Comparison of ENCODE assay signal across 27 cellular contexts in the genomic region with DNA sequence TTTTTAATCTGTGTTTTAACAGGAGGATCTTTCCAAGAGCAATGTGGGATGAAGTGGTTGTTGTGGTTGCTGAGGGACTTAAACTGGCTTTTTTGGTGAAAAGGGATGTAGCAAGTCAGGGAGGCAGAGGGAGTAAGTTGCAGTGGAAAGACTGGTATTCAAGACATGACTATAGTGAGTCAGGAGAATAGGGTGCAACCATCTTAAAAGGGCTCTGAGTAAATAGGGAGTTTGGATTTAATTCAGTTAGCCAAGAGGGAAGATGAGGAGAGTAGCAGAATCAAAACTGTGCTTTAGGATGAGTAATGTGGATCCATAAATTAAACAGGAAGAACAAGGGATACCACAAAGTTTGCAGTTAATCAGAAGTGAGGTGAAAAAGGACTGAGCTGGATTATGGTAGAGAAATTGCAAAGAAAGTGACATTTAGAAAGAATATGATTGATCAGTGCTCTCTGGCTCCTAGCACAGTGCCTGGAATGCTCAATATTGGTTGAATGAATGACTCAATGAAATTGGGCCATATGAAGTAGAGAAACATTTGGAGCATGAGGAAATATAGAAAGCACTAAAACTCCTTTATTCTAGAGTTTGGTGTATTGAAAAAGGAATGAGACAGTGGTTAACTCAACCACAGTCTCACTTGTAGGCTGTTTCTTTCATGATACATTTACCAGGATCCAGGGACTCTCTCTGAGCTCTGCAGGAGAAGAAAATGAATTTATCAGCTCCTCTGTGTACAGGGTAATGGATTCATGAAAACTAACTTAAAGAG. TPM values are rescaled to one million over a fixed set of nuclear protein-coding genes. Genes with fewer than 3 reads are reported as not detected.
A peak's percentile ranks its signal among the peaks of the same experiment; 100 is the strongest.
DNase-seq lines count a peak whose midpoint lies in the region; TF ChIP-seq lines count a peak whose summit lies in the region.
"Had no signal": no experiment of that assay in that cellular context is flagged by ENCODE, and none has a peak within 500 bp of the region (broad histone marks: within the 10 kb centered on the region; RNA-seq: fewer than 3 reads in every experiment).

No MANE protein-coding gene starts in this region.

- DNase-seq in EL (peak; percentile 50), HT1080 (ENCODE audit: low read depth) (peak; percentile 21), epithelial cell of esophagus (ENCODE audit: low read depth) (peak; percentile 40), nephron progenitor cell (no peak), pons (ENCODE audit: low spot score) (no peak), left ventricle myocardium inferior (no peak)
- DNase-seq in activated naive CD4-positive, alpha-beta T cell (lab: John Stamatoyannopoulos, UW): no peak
- no peak for DNase-seq in activated CD4-positive, CD25-positive, alpha-beta regulatory T cell (lab: John Stamatoyannopoulos, UW)
- DNase-seq: activated B cell treated with CpG ODN at 0.5 μM for 24 hours; activated CD4-positive, alpha-beta T cell treated with anti-CD3 and anti-CD28 coated beads, Interleukin-2, amount 50 U/mL, for 4 hours; activated naive CD4-positive, alpha-beta T cell treated with anti-CD3 and anti-CD28 coated beads for 36 hours; DMS79; endodermal cell; kidney; lower lobe of right lung; MG63; NCI-H1105 treated with DMSO at 0.1 percent for 48 hours; NCI-H2029; NCI-H524 treated with DMSO at 0.1 percent for 48 hours; pancreas; SJCRH30; stimulated activated CD4-positive, alpha-beta T cell treated with anti-CD3 and anti-CD28 coated beads, Interleukin-2, amount 100 ng/mL, for 48 hours had no signal

- no peak overlapping the region for H3K27ac ChIP-seq in left ventricle myocardium inferior (replicated peaks)
- H3K27ac ChIP-seq: lower lobe of right lung, pancreas, right atrium auricular region, SJCRH30 had no signal

- no peak for TF ChIP-seq CTCF in epithelial cell of esophagus (IDR thresholded peaks at IDR 0.05; ENCODE audit: insufficient read depth, low read depth, low read length, missing control alignments)
- TF ChIP-seq CTCF in nephron progenitor cell (IDR thresholded peaks at IDR 0.05): no peak
- TF ChIP-seq CTCF in left ventricle myocardium inferior (IDR thresholded peaks at IDR 0.05; ENCODE audit: borderline replicate concordance): no peak

- peaks cover 19% of the 10 kb centered on the region for H3K4me1 Mint-ChIP-seq in nephron progenitor cell

- peaks cover 4% of the 10 kb centered on the region for H3K27me3 Mint-ChIP-seq in nephron progenitor cell (ENCODE audit: low read depth, poor library complexity)
- H3K27me3 Mint-ChIP-seq: activated B cell treated with CpG ODN at 0.5 μM for 24 hours had no signal

- peaks cover 4% of the 10 kb centered on the region for H3K36me3 Mint-ChIP-seq in nephron progenitor cell (ENCODE audit: low read depth)
- H3K36me3 Mint-ChIP-seq: CD14-positive monocyte; stimulated activated effector memory CD8-positive, alpha-beta T cell treated with anti-CD3 and anti-CD28 coated beads, Interleukin-12 subunit alpha, Interleukin-12 subunit beta, amount 100 ng/mL, for 72 hours; type B pancreatic cell had no signal

- H3K36me3 ChIP-seq in left ventricle myocardium inferior: no peaks in the 10 kb centered on the region
- H3K36me3 ChIP-seq: lower lobe of right lung, pancreas, right atrium auricular region, SJCRH30 had no signal

- H3K4me3 ChIP-seq in epithelial cell of esophagus (ENCODE audit: low read length) (no peak overlapping the region), left ventricle myocardium inferior (no peak overlapping the region)
- H3K4me3 ChIP-seq: GM12878, lower lobe of right lung, MG63, pancreas, right atrium auricular region, SJCRH30 had no signal

- no peaks in the 10 kb centered on the region for H3K9me3 Mint-ChIP-seq in nephron progenitor cell
- H3K9me3 Mint-ChIP-seq: activated B cell treated with CpG ODN at 0.5 μM for 24 hours; activated naive CD4-positive, alpha-beta T cell treated with anti-CD3 and anti-CD28 coated beads for 36 hours; endodermal cell; stimulated activated effector memory CD8-positive, alpha-beta T cell treated with anti-CD3 and anti-CD28 coated beads, Interleukin-12 subunit alpha, Interleukin-12 subunit beta, amount 100 ng/mL, for 72 hours; type B pancreatic cell had no signal

- peaks cover 8% of the 10 kb centered on the region for H3K4me1 ChIP-seq in left ventricle myocardium inferior
- H3K4me1 ChIP-seq: right atrium auricular region, SJCRH30 had no signal

- intact Hi-C loops in left ventricle myocardium inferior (cut with micrococcal nuclease): loop anchor here (10.0 kb wide), 1 partner anchor 45 kb away; the partner anchor contains the start of gene LYSMD3

- no peaks in the 10 kb centered on the region for H3K9me3 ChIP-seq in left ventricle myocardium inferior (replicated peaks)
- H3K9me3 ChIP-seq: lower lobe of right lung, MG63, pancreas, right atrium auricular region, SJCRH30 had no signal

- H3K27ac Mint-ChIP-seq in nephron progenitor cell: peak overlapping the region; percentile 65
- H3K27ac Mint-ChIP-seq: activated B cell treated with CpG ODN at 0.5 μM for 24 hours; activated naive CD4-positive, alpha-beta T cell treated with anti-CD3 and anti-CD28 coated beads for 36 hours; endodermal cell; stimulated activated effector memory CD8-positive, alpha-beta T cell treated with anti-CD3 and anti-CD28 coated beads, Interleukin-12 subunit alpha, Interleukin-12 subunit beta, amount 100 ng/mL, for 72 hours; type B pancreatic cell had no signal

- H3K27me3 ChIP-seq in left ventricle myocardium inferior (ENCODE audit: low read depth): no peaks in the 10 kb centered on the region
- H3K27me3 ChIP-seq: MG63, pancreas, right atrium auricular region, SJCRH30 had no signal

- H3K4me3 Mint-ChIP-seq in nephron progenitor cell: no peak overlapping the region
- H3K4me3 Mint-ChIP-seq: activated B cell treated with CpG ODN at 0.5 μM for 24 hours; activated naive CD4-positive, alpha-beta T cell treated with anti-CD3 and anti-CD28 coated beads for 36 hours; CD14-positive monocyte; endodermal cell; stimulated activated effector memory CD8-positive, alpha-beta T cell treated with anti-CD3 and anti-CD28 coated beads, Interleukin-12 subunit alpha, Interleukin-12 subunit beta, amount 100 ng/mL, for 72 hours; type B pancreatic cell had no signal

RNA-seq across cellular contexts. Expression of gene POLR3G, which starts 5.1 kb away (rescaled TPM):
- 26.6 and 34.8 TPM in 2 replicates for total RNA-seq in HT1080 (2014; rRNA removed; shearing (Covaris generic))
- 42.3 and 42.7 TPM in 2 replicates for polyA plus RNA-seq in HT1080 (2015; cell fraction: cytosol; rRNA removed)
- 22.3 and 23.8 TPM in 2 replicates for polyA plus RNA-seq in HT1080 (2015; cell fraction: nucleus; rRNA removed)
- total RNA-seq in left ventricle myocardium inferior: 0.88 TPM

RNA-seq across cellular contexts. Expression of gene MBLAC2, which starts 5.2 kb away (rescaled TPM):
- total RNA-seq in HT1080 (2014; rRNA removed; shearing (Covaris generic)): 4.9 and 7.2 TPM in 2 replicates
- polyA plus RNA-seq in HT1080 (2015; cell fraction: cytosol; rRNA removed): 6.7 and 9.1 TPM in 2 replicates
- polyA plus RNA-seq in HT1080 (2015; cell fraction: nucleus; rRNA removed): 10.1 and 10.7 TPM in 2 replicates
- total RNA-seq in left ventricle myocardium inferior: 3.6 TPM

RNA-seq across cellular contexts. Expression of gene LYSMD3, which starts 49.6 kb away (rescaled TPM):
- 5.7 and 12.1 TPM in 2 replicates for total RNA-seq in HT1080 (2014; rRNA removed; shearing (Covaris generic))
- polyA plus RNA-seq in HT1080 (2015; cell fraction: cytosol; rRNA removed): 13.3 and 15.5 TPM in 2 replicates
- polyA plus RNA-seq in HT1080 (2015; cell fraction: nucleus; rRNA removed): 9.0 and 11.6 TPM in 2 replicates
- 19.8 TPM for total RNA-seq in left ventricle myocardium inferior

Comparison
In these comparisons a context has a peak if more than half of its experiments do, and no peak if none do; other contexts are left out.
1. DNase-seq: peak in EL (single experiment), HT1080 (single experiment) and epithelial cell of esophagus (single experiment); none in nephron progenitor cell (single experiment), pons (single experiment), activated naive CD4-positive, alpha-beta T cell (0 of 4), activated CD4-positive, CD25-positive, alpha-beta regulatory T cell (0 of 4) and left ventricle myocardium inferior (single experiment).
2. RNA of gene POLR3G, which starts 5.1 kb away (total RNA-seq): 26.6 to 34.8 TPM in HT1080; 0.88 TPM in left ventricle myocardium inferior (single experiment); every median in the first group is over 10 times any median in the second.